In genomic region chr3:123947482-123947881, GRCh38 we compare ENCODE assay signal across 26 cellular contexts. TPM values are rescaled to one million over a fixed set of nuclear protein-coding genes. Genes with fewer than 3 reads are reported as not detected.
"Had no signal": no experiment of that assay in that cellular context is flagged by ENCODE, and none has a peak within 500 bp of the region (broad histone marks: within the 10 kb centered on the region; RNA-seq: fewer than 3 reads in every experiment).

No MANE protein-coding gene starts in this region.

- H3K9me3 ChIP-seq: Peyer's patch had no signal

- ATAC-seq: activated CD8-positive, alpha-beta memory T cell treated with anti-CD3 and anti-CD28 coated beads, Interleukin-2, amount 10 ng/mL, durations not matched to agents 7 days and 5 days; activated naive CD4-positive, alpha-beta T cell treated with anti-CD3 and anti-CD28 coated beads, Interleukin-2, amount 50 U/mL, for 72 hours; activated naive CD8-positive, alpha-beta T cell treated with anti-CD3 and anti-CD28 coated beads, Interleukin-2, amount 50 U/mL, for 24 hours; WTC11 had no signal

- H3K27me3 Mint-ChIP-seq: activated CD8-positive, alpha-beta memory T cell treated with anti-CD3 and anti-CD28 coated beads, Interleukin-2, amount 10 ng/mL, durations not matched to agents 7 days and 5 days; activated naive CD8-positive, alpha-beta T cell treated with anti-CD3 and anti-CD28 coated beads, Interleukin-2, amount 50 U/mL, for 24 hours; activated T-cell treated with anti-CD3 and anti-CD28 coated beads, Interleukin-2, amount 50 U/mL, for 24 hours; brain; central memory CD8-positive, alpha-beta T cell had no signal

- H3K9me3 Mint-ChIP-seq: activated naive CD4-positive, alpha-beta T cell treated with anti-CD3 and anti-CD28 coated beads, Interleukin-2, amount 50 U/mL, for 72 hours; activated naive CD8-positive, alpha-beta T cell treated with anti-CD3 and anti-CD28 coated beads, Interleukin-2, amount 50 U/mL, for 24 hours; activated T-cell treated with anti-CD3 and anti-CD28 coated beads, Interleukin-2, amount 50 U/mL, for 24 hours; brain; central memory CD8-positive, alpha-beta T cell; T-helper 1 cell treated with Interleukin-12 subunit alpha and Interleukin-12 subunit beta and Interleukin-4 antibody, amounts not matched to agents 30 μg/mL and 1 μg/mL, for 36 hours; WTC11 had no signal

- H3K4me1 ChIP-seq: Peyer's patch had no signal

- FAIRE-seq: astrocyte had no signal

- H3K4me1 Mint-ChIP-seq: activated CD8-positive, alpha-beta memory T cell treated with anti-CD3 and anti-CD28 coated beads, Interleukin-2, amount 10 ng/mL, durations not matched to agents 7 days and 5 days; activated naive CD8-positive, alpha-beta T cell treated with anti-CD3 and anti-CD28 coated beads, Interleukin-2, amount 50 U/mL, for 24 hours; brain; central memory CD8-positive, alpha-beta T cell; WTC11 had no signal

- H3K4me3 ChIP-seq: Peyer's patch had no signal

- H3K27me3 ChIP-seq: Peyer's patch had no signal

- H3K27ac ChIP-seq: Peyer's patch had no signal

- DNase-seq: activated CD4-positive, alpha-beta T cell treated with anti-CD3 and anti-CD28 coated beads for 48 hours; activated CD4-positive, alpha-beta T cell treated with anti-CD3 and anti-CD28 coated beads, Interleukin-2, amount 50 U/mL, for 4 hours; activated CD4-positive, CD25-positive, alpha-beta regulatory T cell treated with anti-CD3 and anti-CD28 coated beads, Interleukin-2, amount 50 U/mL, for 72 hours; activated CD8-positive, alpha-beta memory T cell treated with anti-CD3 and anti-CD28 coated beads, Interleukin-2, amount 10 ng/mL, durations not matched to agents 7 days and 5 days; activated effector memory CD4-positive, alpha-beta T cell treated with anti-CD3 and anti-CD28 coated beads, Interleukin-2, amount 50 U/mL, for 16 hours; activated naive CD4-positive, alpha-beta T cell treated with Interleukin-2 at 50 U/mL for 16 hours; activated naive CD8-positive, alpha-beta T cell treated with anti-CD3 and anti-CD28 coated beads, Interleukin-2, amount 50 U/mL, for 24 hours; activated T-cell treated with anti-CD3 and anti-CD28 coated beads, Interleukin-2, amount 50 U/mL, for 24 hours; amygdala; KG1; NCI-H1092; NCI-H1417; NCI-H2029; NCI-H2107; NCI-H510A treated with DMSO at 0.1 percent for 48 hours; NCI-H69; Peyer's patch; SHP77 had no signal

- H3K4me3 Mint-ChIP-seq: activated CD8-positive, alpha-beta memory T cell treated with anti-CD3 and anti-CD28 coated beads, Interleukin-2, amount 10 ng/mL, durations not matched to agents 7 days and 5 days; activated naive CD8-positive, alpha-beta T cell treated with anti-CD3 and anti-CD28 coated beads, Interleukin-2, amount 50 U/mL, for 24 hours; activated T-cell treated with anti-CD3 and anti-CD28 coated beads, Interleukin-2, amount 50 U/mL, for 24 hours; brain; central memory CD8-positive, alpha-beta T cell; T-helper 1 cell treated with Interleukin-12 subunit alpha and Interleukin-12 subunit beta and Interleukin-4 antibody, amounts not matched to agents 30 μg/mL and 1 μg/mL, for 36 hours; WTC11 had no signal

RNA-seq across cellular contexts. Expression of gene ROPN1, which starts 44.4 kb away (rescaled TPM):
- total RNA-seq: activated CD8-positive, alpha-beta memory T cell treated with anti-CD3 and anti-CD28 coated beads, Interleukin-2, amount 10 ng/mL, durations not matched to agents 7 days and 5 days; activated naive CD4-positive, alpha-beta T cell treated with anti-CD3 and anti-CD28 coated beads, Interleukin-2, amount 50 U/mL, for 72 hours; astrocyte; LHCN-M2; M059J; Peyer's patch; WTC11 had no signal
